In the genomic region with DNA sequence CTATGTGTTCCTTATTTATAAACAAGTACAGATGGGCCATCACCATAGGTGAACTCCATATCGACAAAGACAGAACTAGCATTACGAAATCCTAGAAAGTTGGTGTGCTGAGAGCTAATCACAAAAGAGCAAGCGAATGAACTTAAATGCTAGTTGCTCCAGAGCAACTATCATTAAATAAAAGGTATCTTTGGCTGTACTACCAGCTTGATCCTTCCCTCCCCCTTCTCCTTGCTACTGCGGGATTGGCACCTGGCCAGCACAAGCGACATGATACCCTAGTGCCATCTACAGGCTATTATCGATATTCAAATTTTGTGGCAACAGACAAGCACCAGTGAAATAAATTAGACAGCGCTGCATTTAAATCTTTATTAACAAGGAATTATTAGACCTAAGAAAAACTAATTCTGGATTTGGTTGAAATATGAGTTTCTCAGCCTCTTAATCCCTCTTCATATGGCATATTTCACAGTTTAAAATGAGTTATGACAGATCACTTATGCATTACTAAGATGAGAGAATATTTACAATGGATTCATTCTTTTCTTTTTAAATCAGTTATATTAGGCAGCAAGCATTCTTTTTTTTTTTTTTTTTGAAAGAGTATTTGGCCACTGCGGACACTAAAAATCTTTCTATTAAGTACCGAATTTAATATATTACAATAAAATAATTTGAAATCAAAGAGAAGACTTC, we compare ENCODE assay signal across 7 cellular contexts. TPM values are rescaled to one million over a fixed set of nuclear protein-coding genes. Genes with fewer than 3 reads are reported as not detected.
DNase-seq lines count a peak whose midpoint lies in the region; ATAC-seq and TF ChIP-seq lines count a peak whose summit lies in the region.

No MANE protein-coding gene starts in this region.

- no peak overlapping the region for H3K4me3 ChIP-seq in kidney epithelial cell (ENCODE audit: low read depth, low read length)

- no peaks in the 10 kb centered on the region for H3K27me3 ChIP-seq in kidney epithelial cell (ENCODE audit: control insufficient read depth, insufficient read depth, low read length)

- peak; percentile 49 for TF ChIP-seq CTCF in GM12872 (IDR thresholded peaks at IDR 0.05; ENCODE audit: insufficient read depth, low read depth, low read length)
- TF ChIP-seq CTCF in kidney epithelial cell (IDR thresholded peaks at IDR 0.05; ENCODE audit: insufficient read depth, low read length, poor library complexity, severe bottlenecking), result peak; percentile 71

- DNase-seq in NCI-H1694 treated with DMSO at 0.1 percent for 48 hours (lab: John Stamatoyannopoulos, UW) (peak; percentile 82), T-helper 9 cell (peak; percentile 28), kidney epithelial cell (ENCODE audit: low read depth) (no peak)
- DNase-seq in central memory CD4-positive, alpha-beta T cell, result peak; percentile 40
- peak in 3 of 4 experiments; percentile 16 to 29 (median 28) for DNase-seq in stimulated activated CD4-positive, alpha-beta T cell treated with anti-CD3 and anti-CD28 coated beads, Interleukin-1b, Interleukin-23, amount 100 ng/mL, for 24 hours (ENCODE audit: low read depth in 4 of 4, low spot score in 1 of 4)

- no peaks in the 10 kb centered on the region for H3K36me3 ChIP-seq in kidney epithelial cell (ENCODE audit: control insufficient read depth, insufficient read depth, low read length)

- peak; percentile 64 for ATAC-seq in HG02678 (IDR thresholded peaks at IDR 0.05; ENCODE audit: unreplicated experiment)

RNA-seq across cellular contexts. Expression of gene PCDH9, which starts 5.8 kb away (rescaled TPM):
- total RNA-seq in kidney epithelial cell, result 0.34 and 0.75 TPM in 2 replicates
